ENCODE assay signal across 1 cellular context in the genomic region with DNA sequence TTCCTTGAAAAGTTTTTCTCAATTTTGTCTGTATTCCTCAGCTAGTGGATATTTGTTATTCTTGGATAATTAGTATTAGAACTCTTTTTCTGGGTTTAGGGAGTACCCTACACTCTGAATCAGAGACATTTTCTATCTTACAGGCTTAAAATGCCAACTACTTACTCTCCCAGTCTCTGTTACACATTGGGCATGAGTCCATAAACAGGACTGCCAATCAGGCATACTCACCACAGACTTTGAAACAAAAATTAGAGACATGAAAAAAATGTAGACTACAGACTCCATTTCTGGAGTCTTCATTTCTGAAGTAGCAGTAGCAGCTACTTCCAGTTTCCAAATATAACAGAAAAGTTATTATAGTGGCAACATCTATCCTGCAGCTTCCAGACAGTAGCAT.
TF ChIP-seq lines count a peak whose summit lies in the region.

No MANE protein-coding gene starts in this region.

TF ChIP-seq in SK-N-SH treated with all-trans-retinoic acid at 6 μM for 48 hours, 23 proteins besides CTCF, POLR2A, EP300 and RAD21 (continued from another document):
- TF ChIP-seq, protein P1, sequence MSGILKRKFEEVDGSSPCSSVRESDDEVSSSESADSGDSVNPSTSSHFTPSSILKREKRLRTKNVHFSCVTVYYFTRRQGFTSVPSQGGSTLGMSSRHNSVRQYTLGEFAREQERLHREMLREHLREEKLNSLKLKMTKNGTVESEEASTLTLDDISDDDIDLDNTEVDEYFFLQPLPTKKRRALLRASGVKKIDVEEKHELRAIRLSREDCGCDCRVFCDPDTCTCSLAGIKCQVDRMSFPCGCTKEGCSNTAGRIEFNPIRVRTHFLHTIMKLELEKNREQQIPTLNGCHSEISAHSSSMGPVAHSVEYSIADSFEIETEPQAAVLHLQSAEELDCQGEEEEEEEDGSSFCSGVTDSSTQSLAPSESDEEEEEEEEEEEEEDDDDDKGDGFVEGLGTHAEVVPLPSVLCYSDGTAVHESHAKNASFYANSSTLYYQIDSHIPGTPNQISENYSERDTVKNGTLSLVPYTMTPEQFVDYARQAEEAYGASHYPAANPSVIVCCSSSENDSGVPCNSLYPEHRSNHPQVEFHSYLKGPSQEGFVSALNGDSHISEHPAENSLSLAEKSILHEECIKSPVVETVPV (CRISPR knock-in tag; IDR thresholded peaks at IDR 0.05), result no peak
- TF ChIP-seq SNAI2 (CRISPR knock-in tag; IDR thresholded peaks at IDR 0.05), result no peak
